Comparison of ENCODE assay signal across 9 cellular contexts in genomic region chr20:57473246-57474042, GRCh38. TPM values are rescaled to one million over a fixed set of nuclear protein-coding genes. Genes with fewer than 3 reads are reported as not detected.
DNase-seq lines count a peak whose midpoint lies in the region; ATAC-seq and TF ChIP-seq lines count a peak whose summit lies in the region.
"Had no signal": no experiment of that assay in that cellular context is flagged by ENCODE, and none has a peak within 500 bp of the region (broad histone marks: within the 10 kb centered on the region; RNA-seq: fewer than 3 reads in every experiment).

No MANE protein-coding gene starts in this region.

- H3K4me1 ChIP-seq in NT2/D1 (ENCODE audit: insufficient read depth, insufficient read length) (peaks cover 16% of the 10 kb centered on the region), stomach smooth muscle (ENCODE audit: control insufficient read depth, insufficient read depth, low read length) (peaks cover 26% of the 10 kb centered on the region)
- H3K4me1 ChIP-seq: ascending aorta had no signal

- TF ChIP-seq CTCF in AG04450 (IDR thresholded peaks at IDR 0.05; ENCODE audit: low read depth, low read length) = peak; percentile 6; the same call in 1 of the 2 replicates
- TF ChIP-seq CTCF in GM13977 (IDR thresholded peaks at IDR 0.05; ENCODE audit: extremely low read depth, insufficient read depth, missing control alignments) = peak; percentile 25
- no peak for TF ChIP-seq CTCF in fibroblast of pulmonary artery (IDR thresholded peaks at IDR 0.05; ENCODE audit: low read length, missing control alignments)

- H3K27ac ChIP-seq in AG04450 (ENCODE audit: low read depth, low read length) = no peak overlapping the region
- no peak overlapping the region for H3K27ac ChIP-seq in stomach smooth muscle (ENCODE audit: low read length)
- H3K27ac ChIP-seq: ascending aorta had no signal

- H3K9me3 ChIP-seq in AG04450 (ENCODE audit: control insufficient read depth, insufficient read depth, low read length) (no peaks in the 10 kb centered on the region; the same call in 1 of the 2 replicates), NT2/D1 (ENCODE audit: insufficient read depth, low read length) (no peaks in the 10 kb centered on the region), stomach smooth muscle (ENCODE audit: control insufficient read depth in 2 of 2, low read length in 2 of 2) (no peaks in the 10 kb centered on the region)
- H3K9me3 ChIP-seq: ascending aorta had no signal

- peaks cover 16% of the 10 kb centered on the region for H3K27me3 ChIP-seq in AG04450 (ENCODE audit: control insufficient read depth, insufficient read depth, low read length)
- peaks cover 2% of the 10 kb centered on the region for H3K27me3 ChIP-seq in NT2/D1 (ENCODE audit: insufficient read depth, insufficient read length)
- no peaks in the 10 kb centered on the region for H3K27me3 ChIP-seq in stomach smooth muscle (ENCODE audit: control insufficient read depth in 1 of 2, insufficient read depth in 2 of 2, low read length in 2 of 2)
- H3K27me3 ChIP-seq: ascending aorta had no signal

- POLR2A ChIA-PET in AG04450 (lab: Yijun Ruan, JAX) = no interaction called here

- in situ Hi-C loops in GM13977 (cut with MboI; ENCODE audit: low pct_unique_long_range_greater_than_20kb, low sequenced_read_pairs, unreplicated experiment) = no loop called here

- H3K36me3 ChIP-seq in NT2/D1 (ENCODE audit: insufficient read depth, insufficient read length, low read length) (no peaks in the 10 kb centered on the region), stomach smooth muscle (ENCODE audit: control insufficient read depth in 2 of 2, insufficient read depth in 2 of 2, low read length in 2 of 2) (no peaks in the 10 kb centered on the region)
- H3K36me3 ChIP-seq: ascending aorta had no signal

- peak; percentile 62 for ATAC-seq in HG02852 (IDR thresholded peaks at IDR 0.05; ENCODE audit: unreplicated experiment)

- H3K4me3 ChIP-seq in AG04450 (ENCODE audit: low read depth, low read length) = no peak overlapping the region
- H3K4me3 ChIP-seq in NT2/D1 (ENCODE audit: insufficient read length, low read depth) = no peak overlapping the region
- H3K4me3 ChIP-seq in fibroblast of pulmonary artery (replicated peaks; ENCODE audit: low read depth, low read length) = no peak overlapping the region
- H3K4me3 ChIP-seq in stomach smooth muscle (ENCODE audit: low read length in 2 of 2) = peak overlapping the region; percentile 7 to 35
- H3K4me3 ChIP-seq: ascending aorta had no signal

- DNase-seq in AG04450 (ENCODE audit: low read depth, low spot score) (no peak), GM13977 (ENCODE audit: low spot score) (peak; percentile 77), NT2/D1 (ENCODE audit: low read depth, low spot score) (no peak), fibroblast of pulmonary artery (ENCODE audit: low read depth) (peak; percentile 29), DMS53 treated with DMSO at 0.1 percent for 48 hours (lab: John Stamatoyannopoulos, UW; ENCODE audit: unreplicated experiment) (no peak)
- DNase-seq in central memory CD4-positive, alpha-beta T cell = no peak

- CTCF ChIA-PET in AG04450 (lab: Charles Lee) = interaction anchor here (1.6 to 1.9 kb wide), 3 partner anchors 23 to 92 kb away, joined by 4 to 6 read pairs (median 4); no protein-coding TSS in a partner anchor

- H3K9ac ChIP-seq in NT2/D1 (ENCODE audit: insufficient read length, low read depth) = peak overlapping the region; percentile 47
- H3K9ac ChIP-seq in stomach smooth muscle (ENCODE audit: low read length in 2 of 2) = no peak overlapping the region

RNA-seq across cellular contexts. Expression of gene CTCFL, which starts 51.5 kb away (rescaled TPM):
- not detected in 2 replicates for polyA plus RNA-seq in AG04450 (2011; rRNA removed)
- not detected in 2 replicates for polyA minus RNA-seq in AG04450 (2011; rRNA and poly(A)+ RNA removed)

Comparison
In these comparisons a context has a peak if more than half of its experiments do, and no peak if none do; other contexts are left out.
1. DNase-seq: peak in GM13977 (single experiment) and fibroblast of pulmonary artery (single experiment); none in AG04450 (single experiment), NT2/D1 (single experiment), DMS53 treated with DMSO at 0.1 percent for 48 hours (single experiment) and central memory CD4-positive, alpha-beta T cell (single experiment).
2. H3K4me3 ChIP-seq: peak in stomach smooth muscle (2 of 2); none in AG04450 (single experiment), NT2/D1 (single experiment) and fibroblast of pulmonary artery (single experiment).